ENCODE assay signal across 26 cellular contexts in the genomic region with DNA sequence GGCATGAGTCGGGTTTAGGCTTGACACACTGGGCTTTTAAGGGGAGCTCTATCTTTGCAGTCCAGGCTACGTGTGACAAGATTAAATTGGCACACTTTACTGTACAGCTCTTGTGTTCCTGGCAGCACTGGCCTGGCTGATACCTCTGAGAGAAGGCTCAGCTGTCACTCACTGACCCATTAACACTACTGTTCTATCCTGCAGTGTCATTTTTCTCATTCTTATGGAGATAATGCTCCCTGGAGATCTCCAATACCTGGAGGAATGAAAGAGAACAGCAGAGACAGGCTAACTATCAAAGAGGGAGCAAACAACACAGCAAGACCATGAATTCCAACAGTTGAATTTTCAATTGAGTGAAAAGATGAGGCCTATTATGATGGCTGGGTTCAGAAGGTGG. TPM values are rescaled to one million over a fixed set of nuclear protein-coding genes. Genes with fewer than 3 reads are reported as not detected.
"Had no signal": no experiment of that assay in that cellular context is flagged by ENCODE, and none has a peak within 500 bp of the region (broad histone marks: within the 10 kb centered on the region; RNA-seq: fewer than 3 reads in every experiment).

No MANE protein-coding gene starts in this region.

- H3K4me3 ChIP-seq: body of pancreas, colonic mucosa, prostate gland, right lobe of liver, suprapubic skin, transverse colon, vagina had no signal

- H3K4me1 ChIP-seq: body of pancreas, colonic mucosa, prostate gland, right lobe of liver, suprapubic skin, transverse colon, vagina had no signal

- ATAC-seq: activated CD8-positive, alpha-beta T cell treated with anti-CD3 and anti-CD28 coated beads for 36 hours; activated T-helper 17 cell treated with anti-CD3 and anti-CD28 coated beads, Interleukin-2, amount 50 U/mL, for 72 hours; body of pancreas; left lobe of liver; right lobe of liver; stimulated activated naive CD8-positive, alpha-beta T cell treated with anti-CD3 and anti-CD28 coated beads, Interleukin-15, amount 100 ng/mL, for 72 hours; T-helper 17 cell had no signal

- H3K36me3 ChIP-seq: colonic mucosa, prostate gland, right lobe of liver, suprapubic skin, transverse colon, vagina had no signal

- H3K9me3 ChIP-seq: body of pancreas, colonic mucosa, prostate gland, right lobe of liver, suprapubic skin, transverse colon, vagina had no signal

- DNase-seq: activated CD4-positive, alpha-beta T cell treated with anti-CD3 and anti-CD28 coated beads for 48 hours; activated CD4-positive, CD25-positive, alpha-beta regulatory T cell; activated CD8-positive, alpha-beta T cell treated with anti-CD3 and anti-CD28 coated beads for 36 hours; activated naive CD4-positive, alpha-beta T cell treated with anti-CD3 and anti-CD28 coated beads for 36 hours; activated T-cell treated with anti-CD3 and anti-CD28 coated beads, Interleukin-2, amount 50 U/mL, for 1 hour; body of pancreas; caudate nucleus; colonic mucosa; mammary epithelial cell; right lobe of liver; small intestine; stimulated activated CD4-positive, alpha-beta T cell treated with anti-CD3 and anti-CD28 coated beads, Interleukin-4, amount 100 ng/mL, for 1 hour; stimulated activated naive CD8-positive, alpha-beta T cell treated with anti-CD3 and anti-CD28 coated beads, Interleukin-15, amount 100 ng/mL, for 72 hours; T-helper 17 cell; transverse colon had no signal

- H3K27me3 ChIP-seq: body of pancreas, colonic mucosa, right lobe of liver, suprapubic skin, transverse colon, vagina had no signal

- H3K27ac ChIP-seq: body of pancreas, colonic mucosa, prostate gland, right lobe of liver, suprapubic skin, transverse colon, vagina had no signal

RNA-seq across cellular contexts. Expression of gene PDHA2, which starts 1.7 kb away (rescaled TPM):
- total RNA-seq: activated CD8-positive, alpha-beta T cell treated with anti-CD3 and anti-CD28 coated beads for 36 hours; activated naive CD4-positive, alpha-beta T cell treated with anti-CD3 and anti-CD28 coated beads for 36 hours; activated T-helper 17 cell treated with anti-CD3 and anti-CD28 coated beads, Interleukin-2, amount 50 U/mL, for 72 hours; body of pancreas; colonic mucosa; epithelial cell of proximal tubule; frontal cortex; left lobe of liver; mammary epithelial cell; mononuclear cell; neural crest cell; osteoblast; right lobe of liver; suprapubic skin; T-helper 17 cell; transverse colon; vagina had no signal
- polyA plus RNA-seq: keratinocyte, mammary epithelial cell, small intestine had no signal
